ENCODE assay signal across 22 cellular contexts in genomic region chr13:51927129-51927528, GRCh38.
"Had no signal": no experiment of that assay in that cellular context is flagged by ENCODE, and none has a peak within 500 bp of the region (broad histone marks: within the 10 kb centered on the region; RNA-seq: fewer than 3 reads in every experiment).

No MANE protein-coding gene starts in this region.

- H3K36me3 ChIP-seq: neutrophil, pancreas, prostate gland, thoracic aorta, thyroid gland, upper lobe of left lung, vagina had no signal

- H3K27me3 ChIP-seq: neutrophil, pancreas, right lobe of liver, sigmoid colon, stomach, thyroid gland, tibial nerve, upper lobe of left lung, vagina had no signal

- H3K4me1 ChIP-seq: pancreas, prostate gland, sigmoid colon, stomach, thyroid gland, tibial nerve, upper lobe of left lung, vagina had no signal

- H3K9me3 ChIP-seq: neutrophil, pancreas, prostate gland, right lobe of liver, sigmoid colon, stomach, thoracic aorta, thyroid gland, tibial nerve, upper lobe of left lung, vagina had no signal

- H3K4me3 ChIP-seq: pancreas, prostate gland, right lobe of liver, sigmoid colon, stomach, thoracic aorta, thyroid gland, tibial nerve, upper lobe of left lung, vagina had no signal

- H3K27ac ChIP-seq: neutrophil, pancreas, prostate gland, right lobe of liver, sigmoid colon, stomach, thoracic aorta, thyroid gland, tibial nerve, upper lobe of left lung, vagina had no signal

- DNase-seq: naive thymus-derived CD8-positive, alpha-beta T cell; nephron progenitor cell; pancreas; right cardiac atrium; right lobe of liver; sigmoid colon; small intestine; stimulated activated CD4-positive, alpha-beta T cell treated with anti-CD3 and anti-CD28 coated beads, Interleukin-15, amount 100 ng/mL, for 24 hours; stimulated activated CD4-positive, alpha-beta T cell treated with anti-CD3 and anti-CD28 coated beads, Interleukin-2, amount 100 ng/mL, for 24 hours; stimulated activated CD4-positive, alpha-beta T cell treated with anti-CD3 and anti-CD28 coated beads, Interleukin-2, amount 100 ng/mL, for 48 hours; stimulated activated CD4-positive, alpha-beta T cell treated with anti-CD3 and anti-CD28 coated beads, Interleukin-4, amount 100 ng/mL, for 24 hours; stimulated activated naive B cell treated with anti-CD40 and anti-IgM and Interleukin-4, amounts not matched to agents 10 μg/mL and 1 μg/mL and 100 μg/mL, for 72 hours; stimulated activated naive CD4-positive, alpha-beta T cell treated with Interleukin-2 at 50 U/mL for 16 hours; stomach; thyroid gland; trophoblast cell; upper lobe of left lung had no signal
